ENCODE assay signal across 8 cellular contexts in the genomic region with DNA sequence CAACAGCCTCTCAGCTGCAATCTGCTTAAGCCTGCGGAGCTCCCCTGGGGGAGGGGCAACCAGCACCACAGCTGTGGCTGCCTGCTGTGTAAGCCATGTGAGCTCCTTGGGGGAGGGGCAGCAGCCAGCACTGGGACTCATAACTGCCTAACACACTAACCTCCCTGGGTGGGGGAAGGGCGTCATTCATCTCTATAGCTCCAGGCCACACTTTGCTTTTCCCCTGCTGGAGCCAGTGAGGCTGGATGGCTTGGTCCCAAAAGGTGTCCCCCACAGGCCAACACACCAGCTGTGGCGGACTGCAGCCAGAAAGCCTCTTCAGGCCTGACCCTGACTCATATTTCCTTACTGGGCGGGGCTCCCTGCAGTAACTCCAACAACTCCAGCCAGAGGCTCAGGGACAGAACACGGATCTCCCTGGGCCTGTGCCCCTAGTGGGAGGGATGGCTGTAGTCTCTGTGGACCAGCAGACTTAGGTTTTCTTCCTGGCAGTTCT.
DNase-seq lines count a peak whose midpoint lies in the region; ATAC-seq and TF ChIP-seq lines count a peak whose summit lies in the region.

No MANE protein-coding gene starts in this region.

- peak overlapping the region; percentile 12 for H2AFZ ChIP-seq in trophoblast cell (ENCODE audit: insufficient read depth, low read length, poor library complexity)
- H2AFZ ChIP-seq in osteoblast (ENCODE audit: low read length), result no peak overlapping the region

- peak overlapping the region; percentile 72 for H4K8ac ChIP-seq in trophoblast cell (ENCODE audit: low read depth, low read length)

- H2AK5ac ChIP-seq in trophoblast cell (ENCODE audit: low read length), result no peak overlapping the region

- peaks cover 3% of the 10 kb centered on the region for H3K36me3 Mint-ChIP-seq in endodermal cell (ENCODE audit: low read depth)

- peaks cover 17% of the 10 kb centered on the region for H3K4me1 Mint-ChIP-seq in endodermal cell

- peak overlapping the region; percentile 82 for H2BK120ac ChIP-seq in trophoblast cell (ENCODE audit: insufficient read depth, low read length, poor library complexity)

- DNase-seq in NCI-H2171 (lab: John Stamatoyannopoulos, UW) (peak; percentile 92), endodermal cell (peak; percentile 79), trophoblast cell (peak; percentile 22 to 60), SIG-M5 (lab: John Stamatoyannopoulos, UW) (no peak), osteoblast (ENCODE audit: insufficient read length, low spot score, missing footprints) (no peak), activated gamma-delta T cell treated with Interleukin-2 at 50 U/mL for 16 hours (no peak)

- H3K9ac ChIP-seq in endodermal cell (ENCODE audit: extremely low read depth, low read length, poor library complexity, severe bottlenecking) (no peak overlapping the region), trophoblast cell (ENCODE audit: low read length) (no peak overlapping the region)

- H3K27me3 Mint-ChIP-seq in endodermal cell (ENCODE audit: insufficient read depth), result no peaks in the 10 kb centered on the region

- peaks cover 11% of the 10 kb centered on the region for H3K79me1 ChIP-seq in trophoblast cell (ENCODE audit: low read length)

- TF ChIP-seq CTCF in endodermal cell (conservative IDR thresholded peaks at IDR 0.05) (no peak), osteoblast (IDR thresholded peaks at IDR 0.05; ENCODE audit: extremely low read depth, low read depth, low read length) (no peak)

- peaks cover 8% of the 10 kb centered on the region for H3K9me3 Mint-ChIP-seq in endodermal cell

- H3K79me2 ChIP-seq in trophoblast cell (ENCODE audit: control insufficient read depth, insufficient read depth, low read length, poor library complexity), result peaks cover 1% of the 10 kb centered on the region
- H3K79me2 ChIP-seq in osteoblast (ENCODE audit: insufficient read depth, low read length), result no peaks in the 10 kb centered on the region

- H3K9me3 ChIP-seq in endodermal cell (ENCODE audit: control insufficient read depth, low read length), result no peaks in the 10 kb centered on the region
- peaks cover 3% of the 10 kb centered on the region for H3K9me3 ChIP-seq in trophoblast cell (ENCODE audit: insufficient read depth, low read depth, low read length)
- no peaks in the 10 kb centered on the region for H3K9me3 ChIP-seq in osteoblast (ENCODE audit: low read depth, low read length)

- no peaks in the 10 kb centered on the region for H3K36me3 ChIP-seq in endodermal cell (ENCODE audit: control insufficient read depth, insufficient read depth, low read length)
- H3K36me3 ChIP-seq in trophoblast cell (ENCODE audit: control insufficient read depth in 1 of 2, insufficient read depth in 2 of 2, low read length in 2 of 2), result no peaks in the 10 kb centered on the region
- H3K36me3 ChIP-seq in osteoblast (ENCODE audit: insufficient read depth, low read length), result no peaks in the 10 kb centered on the region

- H3K4me3 ChIP-seq in endodermal cell (ENCODE audit: low read length) (no peak overlapping the region), trophoblast cell (ENCODE audit: low read depth, low read length) (no peak overlapping the region), osteoblast (ENCODE audit: insufficient read depth, low read length) (no peak overlapping the region)

- H3K4me3 Mint-ChIP-seq in endodermal cell, result peak overlapping the region; percentile 24

- H2BK5ac ChIP-seq in trophoblast cell (ENCODE audit: low read depth, low read length, poor library complexity), result peak overlapping the region; percentile 49

- peak; percentile 42 for ATAC-seq in GM18870 (IDR thresholded peaks at IDR 0.05; ENCODE audit: unreplicated experiment)
- ATAC-seq in HG02759 (IDR thresholded peaks at IDR 0.05; ENCODE audit: unreplicated experiment), result peak; percentile 45

- no peak overlapping the region for H3K23ac ChIP-seq in trophoblast cell (ENCODE audit: low read length)

- H3K18ac ChIP-seq in trophoblast cell (ENCODE audit: low read length), result peak overlapping the region; percentile 60

- H2BK12ac ChIP-seq in trophoblast cell (ENCODE audit: low read length), result peak overlapping the region; percentile 93

- H3K27me3 ChIP-seq in endodermal cell (ENCODE audit: control insufficient read depth, insufficient read depth, low read length, poor library complexity, severe bottlenecking), result no peaks in the 10 kb centered on the region
- no peaks in the 10 kb centered on the region for H3K27me3 ChIP-seq in trophoblast cell (ENCODE audit: insufficient read depth, low read length)
- no peaks in the 10 kb centered on the region for H3K27me3 ChIP-seq in osteoblast (ENCODE audit: insufficient read depth, low read length)

- WGBS in endodermal cell (ENCODE audit: insufficient coverage in 1 of 2, insufficient read length in 1 of 2), 2 experiments, result 50 to 61% methylated on average over 1 to 5 of the region's 5 CpGs
- no CpG with 5 or more reads among the region's 5 CpGs for WGBS in trophoblast cell (ENCODE audit: extremely low coverage, insufficient coverage, insufficient read length)

- no peak overlapping the region for H3K4ac ChIP-seq in trophoblast cell (ENCODE audit: low read depth, low read length)

- H3K27ac ChIP-seq in endodermal cell (ENCODE audit: low read depth, low read length), result no peak overlapping the region
- H3K27ac ChIP-seq in trophoblast cell (ENCODE audit: low read depth, low read length), result peak overlapping the region; percentile 55
- H3K27ac ChIP-seq in osteoblast (ENCODE audit: low read depth, low read length), result no peak overlapping the region

- H3K14ac ChIP-seq in trophoblast cell (ENCODE audit: low read length), result peak overlapping the region; percentile 60

- no peak overlapping the region for H4K12ac ChIP-seq in trophoblast cell (ENCODE audit: low read depth, low read length)

- H3K27ac Mint-ChIP-seq in endodermal cell, result no peak overlapping the region

- no peaks in the 10 kb centered on the region for H4K20me1 ChIP-seq in osteoblast (ENCODE audit: insufficient read depth, low read length)

- H3K4me1 ChIP-seq in endodermal cell (ENCODE audit: control insufficient read depth, insufficient read depth, low read length) (peaks cover 3% of the 10 kb centered on the region), trophoblast cell (ENCODE audit: control insufficient read depth in 1 of 2, insufficient read depth in 2 of 2, low read length in 2 of 2) (peaks cover 10 to 12% of the 10 kb centered on the region in 2 experiments), osteoblast (ENCODE audit: insufficient read depth, low read length) (no peaks in the 10 kb centered on the region)

- H3K4me2 ChIP-seq in trophoblast cell (ENCODE audit: low read length), result peak overlapping the region; percentile 29
- H3K4me2 ChIP-seq in osteoblast (ENCODE audit: insufficient read depth, low read length), result no peak overlapping the region

- H4K91ac ChIP-seq in trophoblast cell (ENCODE audit: low read depth, low read length), result peak overlapping the region; percentile 87

Comparison
In these comparisons a context has a peak if more than half of its experiments do, and no peak if none do; other contexts are left out.
1. DNase-seq: peak in NCI-H2171 (single experiment), endodermal cell (single experiment) and trophoblast cell (2 of 2); none in SIG-M5 (single experiment), osteoblast (single experiment) and activated gamma-delta T cell treated with Interleukin-2 at 50 U/mL for 16 hours (single experiment).